In the genomic region with DNA sequence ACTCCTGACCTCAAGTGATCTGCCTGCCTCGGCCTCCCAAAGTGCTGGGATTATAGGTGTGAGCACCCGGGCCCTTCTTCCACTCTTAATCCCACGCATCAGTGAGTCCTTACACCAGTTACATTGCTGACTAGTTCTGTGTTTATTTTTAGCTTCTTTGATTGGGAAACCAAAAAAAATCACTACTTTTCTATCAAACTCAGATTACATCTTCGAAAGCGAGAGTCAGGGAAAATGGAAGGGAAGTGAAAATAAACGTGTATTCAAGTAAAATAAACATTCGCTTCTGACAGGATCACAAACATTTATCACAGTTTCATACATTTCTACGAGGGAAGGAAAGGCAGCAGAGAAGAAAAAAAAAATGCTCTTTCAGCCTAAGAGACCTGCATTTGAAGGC, we compare ENCODE assay signal across 26 cellular contexts. TPM values are rescaled to one million over a fixed set of nuclear protein-coding genes. Genes with fewer than 3 reads are reported as not detected.
DNase-seq lines count a peak whose midpoint lies in the region; ATAC-seq, FAIRE-seq and TF ChIP-seq lines count a peak whose summit lies in the region.
"Had no signal": no experiment of that assay in that cellular context is flagged by ENCODE, and none has a peak within 500 bp of the region (broad histone marks: within the 10 kb centered on the region; RNA-seq: fewer than 3 reads in every experiment).

No MANE protein-coding gene starts in this region.

- TF ChIP-seq POLR2A in GM12891 (IDR thresholded peaks at IDR 0.05; ENCODE audit: low read depth, low read length) = no peak

- H3K27ac Mint-ChIP-seq in mesothelial cell of epicardium = peak overlapping the region; percentile 21
- H3K27ac Mint-ChIP-seq: CD4-positive, alpha-beta T cell; IgD-negative memory B cell; T-helper 1 cell treated with Interleukin-12 subunit alpha and Interleukin-12 subunit beta and Interleukin-4 antibody, amounts not matched to agents 30 μg/mL and 1 μg/mL, for 36 hours had no signal

- H3K9me3 Mint-ChIP-seq in mesothelial cell of epicardium = no peaks in the 10 kb centered on the region
- H3K9me3 Mint-ChIP-seq: CD4-positive, alpha-beta T cell; IgD-negative memory B cell; T-helper 1 cell treated with Interleukin-12 subunit alpha and Interleukin-12 subunit beta and Interleukin-4 antibody, amounts not matched to agents 30 μg/mL and 1 μg/mL, for 36 hours had no signal

- ATAC-seq in GM21717 (IDR thresholded peaks at IDR 0.05; ENCODE audit: unreplicated experiment) = no peak
- no peak for ATAC-seq in HG03025 (IDR thresholded peaks at IDR 0.05; ENCODE audit: low FRiP score, unreplicated experiment)

- H3K4me1 Mint-ChIP-seq in mesothelial cell of epicardium = peaks cover 17% of the 10 kb centered on the region

- DNase-seq in GM12891 (ENCODE audit: insufficient read length, low spot score) (no peak), MV-4-11 (lab: John Stamatoyannopoulos, UW) (peak; percentile 39), choroid plexus epithelial cell (ENCODE audit: low read depth) (peak; percentile 48), mesothelial cell of epicardium (ENCODE audit: low spot score in 2 of 2, unreplicated experiment in 2 of 2) (no peak), NCI-H2107 treated with DMSO at 0.1 percent for 48 hours (lab: John Stamatoyannopoulos, UW; ENCODE audit: unreplicated experiment) (no peak)
- DNase-seq: CD4-positive, alpha-beta T cell; GM23248; H7; NCI-H1105 treated with DMSO at 0.1 percent for 48 hours; NCI-H146; NCI-H1930; NCI-H2107; NCI-H446; NCI-H524 treated with DMSO at 0.1 percent for 48 hours; NCI-H82; NK-92 treated with Interleukin-12 subunit alpha and Interleukin-12 subunit beta, amount 100 ng/mL, for 24 hours; OCI-M1; SK-N-SH; SW 1271 had no signal

- TF ChIP-seq CTCF in choroid plexus epithelial cell (conservative IDR thresholded peaks at IDR 0.05; ENCODE audit: low read depth, low read length) (no peak), mesothelial cell of epicardium (IDR thresholded peaks at IDR 0.05; ENCODE audit: unreplicated experiment) (no peak)

- H3K27me3 Mint-ChIP-seq in mesothelial cell of epicardium (ENCODE audit: low read depth) = no peaks in the 10 kb centered on the region
- H3K27me3 Mint-ChIP-seq: CD4-positive, alpha-beta T cell; IgD-negative memory B cell had no signal

- peaks cover 7% of the 10 kb centered on the region for H3K36me3 Mint-ChIP-seq in mesothelial cell of epicardium

- H3K4me3 Mint-ChIP-seq in mesothelial cell of epicardium = no peak overlapping the region
- H3K4me3 Mint-ChIP-seq: CD4-positive, alpha-beta T cell; IgD-negative memory B cell; T-helper 1 cell treated with Interleukin-12 subunit alpha and Interleukin-12 subunit beta and Interleukin-4 antibody, amounts not matched to agents 30 μg/mL and 1 μg/mL, for 36 hours had no signal

- H3K4me3 ChIP-seq in choroid plexus epithelial cell (ENCODE audit: low read depth, low read length) = no peak overlapping the region
- H3K4me3 ChIP-seq: GM23248 had no signal

- peak; percentile 23 for FAIRE-seq in GM12891 (lab: Jason Lieb, UNC)
- FAIRE-seq: D721Med, GM18507, RCC 7860 had no signal

TF ChIP-seq in GM12891, 5 proteins besides CTCF, POLR2A, EP300 and RAD21:
- TF ChIP-seq POU2F2 (IDR thresholded peaks at IDR 0.05; ENCODE audit: low read depth, low read length) (no peak), TAF1 (IDR thresholded peaks at IDR 0.05; ENCODE audit: low read depth, low read length) (no peak), POLR2AphosphoS5 (IDR thresholded peaks at IDR 0.05; ENCODE audit: low read depth, low read length) (no peak), PAX5 (IDR thresholded peaks at IDR 0.05; ENCODE audit: insufficient read depth, low read length, severe bottlenecking) (no peak), SPI1 (IDR thresholded peaks at IDR 0.05; ENCODE audit: low read depth, low read length) (no peak)

RNA-seq across cellular contexts. Expression of a gene that starts 32.2 kb away (rescaled TPM):
- polyA plus RNA-seq in GM12891 (2012; ENCODE audit: low read depth, missing spikeins) = 2.9 TPM
- 17.5 to 18.2 TPM (median 18.0 TPM) in 3 replicates for total RNA-seq in mesothelial cell of epicardium

RNA-seq across cellular contexts. Expression of a gene that starts 32.5 kb away (rescaled TPM):
- 37.4 TPM for polyA plus RNA-seq in GM12891 (2012; ENCODE audit: low read depth, missing spikeins)
- 107 to 110 TPM (median 107 TPM) in 3 replicates for total RNA-seq in mesothelial cell of epicardium

Comparison
In these comparisons a context has a peak if more than half of its experiments do, and no peak if none do; other contexts are left out.
1. DNase-seq: peak in MV-4-11 (single experiment) and choroid plexus epithelial cell (single experiment); none in GM12891 (single experiment), mesothelial cell of epicardium (0 of 2) and NCI-H2107 treated with DMSO at 0.1 percent for 48 hours (single experiment).